ENCODE assay signal across 21 cellular contexts in genomic region chr11:62064221-62064620, GRCh38.
"Had no signal": no experiment of that assay in that cellular context is flagged by ENCODE, and none has a peak within 500 bp of the region (broad histone marks: within the 10 kb centered on the region; RNA-seq: fewer than 3 reads in every experiment).

No MANE protein-coding gene starts in this region.

- ATAC-seq: effector memory CD8-positive, alpha-beta T cell; esophagus mucosa; gastrocnemius medialis; heart right ventricle; left lung; left ventricle myocardium superior; lower lobe of right lung had no signal

- H3K4me1 ChIP-seq: esophagus squamous epithelium, gastrocnemius medialis, left lung, lower lobe of right lung had no signal

- H3K27ac ChIP-seq: coronary artery, epithelial cell of prostate, esophagus squamous epithelium, gastrocnemius medialis, heart right ventricle, left lung, lower lobe of right lung had no signal

- H3K36me3 ChIP-seq: esophagus squamous epithelium, gastrocnemius medialis, heart right ventricle, left lung, lower lobe of right lung had no signal

- H3K4me3 ChIP-seq: coronary artery, esophagus squamous epithelium, gastrocnemius medialis, heart right ventricle, left lung, lower lobe of right lung had no signal

- H3K9me3 ChIP-seq: esophagus squamous epithelium, gastrocnemius medialis, heart right ventricle, left lung, lower lobe of right lung had no signal

- DNase-seq: effector CD8-positive, alpha-beta T cell; effector memory CD8-positive, alpha-beta T cell; endodermal cell; erythroblast; esophagus squamous epithelium; foreskin fibroblast; foreskin melanocyte; gastrocnemius medialis; glutamatergic neuron; heart right ventricle; hippocampal formation; kidney; kidney glomerular epithelial cell; left lung; left ventricle myocardium superior; lower lobe of right lung; mesenchymal stem cell; midbrain had no signal

- H3K27me3 ChIP-seq: esophagus squamous epithelium, gastrocnemius medialis, heart right ventricle, left lung had no signal
